In the genomic region with DNA sequence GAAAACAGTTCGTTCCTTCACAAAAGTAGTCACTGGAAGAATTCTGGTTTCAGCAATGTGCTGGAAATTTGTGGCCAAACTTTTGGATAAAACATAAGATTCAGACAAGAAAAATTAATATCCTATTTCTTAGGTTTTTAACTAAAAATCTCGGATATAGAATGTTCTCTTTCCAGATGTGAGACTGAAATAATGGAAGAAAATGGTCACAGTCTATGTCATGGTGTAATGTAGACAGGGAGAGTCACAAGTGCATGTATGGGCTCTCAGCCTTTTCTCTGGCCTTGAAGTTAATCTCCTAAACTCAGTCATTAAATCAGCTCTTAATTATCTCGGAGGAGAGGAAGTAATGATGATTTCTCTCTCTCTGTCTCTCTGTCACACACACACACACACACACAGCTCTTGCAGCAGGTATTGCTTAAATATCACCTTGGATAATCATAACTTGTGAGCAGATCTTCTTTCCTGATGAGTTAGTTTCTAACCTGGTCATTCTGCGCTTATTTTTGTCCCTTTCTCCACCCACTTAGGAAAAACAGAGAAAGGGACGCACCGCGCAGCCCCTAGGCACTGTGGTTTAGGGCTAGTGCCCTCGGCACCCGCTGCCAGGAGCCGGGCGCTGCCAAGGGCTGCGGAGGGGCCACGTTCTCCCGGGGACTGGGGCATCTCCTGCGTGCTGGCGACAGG, we compare ENCODE assay signal across 8 cellular contexts. TPM values are rescaled to one million over a fixed set of nuclear protein-coding genes. Genes with fewer than 3 reads are reported as not detected.
DNase-seq lines count a peak whose midpoint lies in the region; ATAC-seq, FAIRE-seq and TF ChIP-seq lines count a peak whose summit lies in the region.

No MANE protein-coding gene starts in this region.

- CTCF ChIA-PET in MCF 10A (lab: Yijun Ruan, JAX), result interaction anchor here (0.6 to 5.7 kb wide), 12 partner anchors 33 to 1354 kb away, joined by 3 to 127 read pairs (median 4); no protein-coding TSS in a partner anchor
- CTCF ChIA-PET in HepG2 (lab: Yijun Ruan, JAX; ENCODE audit: low intra/inter-chr PET ratio, low total read pairs), result no interaction called here

- H3K27ac Mint-ChIP-seq in MCF 10A (ENCODE audit: low read depth, unreplicated experiment), result peak overlapping the region; percentile 67

- H3K27me3 Mint-ChIP-seq in MCF 10A (ENCODE audit: insufficient read depth, unreplicated experiment), result no peaks in the 10 kb centered on the region

- TF ChIP-seq RAD21 in HepG2 (CRISPR knock-in tag; IDR thresholded peaks at IDR 0.05), result no peak

- FAIRE-seq in HepG2 (lab: Jason Lieb, UNC), result no peak

- peak overlapping the region; percentile 77 for H3K4me3 Mint-ChIP-seq in MCF 10A (ENCODE audit: unreplicated experiment)

- BruUV-seq in MCF 10A (replicated peaks; lab: Mats Ljungman, UMichigan) (TSS peak; percentile 49), HepG2 (replicated peaks; lab: Mats Ljungman, UMichigan) (TSS peak; percentile 65)

- no peaks in the 10 kb centered on the region for H3K36me3 Mint-ChIP-seq in MCF 10A (ENCODE audit: insufficient read depth, unreplicated experiment)

- peak overlapping the region; percentile 87 for H3K9ac ChIP-seq in HepG2 (ENCODE audit: insufficient read depth, low read depth, low read length)

- no peaks in the 10 kb centered on the region; the same call in 1 of the 2 replicates for H4K20me1 ChIP-seq in HepG2 (ENCODE audit: insufficient read depth, low read length)

- peak overlapping the region; percentile 87 to 91 (median 90) for H3K4me3 ChIP-seq in HepG2 (replicated peaks in 1 of 3; ENCODE audit: insufficient read depth in 1 of 3, low read depth in 2 of 3, low read length in 3 of 3)
- peak overlapping the region; percentile 16 to 72 (median 64) for H3K4me3 ChIP-seq in thyroid gland (replicated peaks in 1 of 3)

- peak overlapping the region; percentile 60 for H3K27ac ChIP-seq in HepG2 (ENCODE audit: extremely low read length, insufficient read depth, low read length)
- H3K27ac ChIP-seq in thyroid gland, result peak overlapping the region in 2 of 3 donors; percentile 5 to 54

- no peak overlapping the region for H2AFZ ChIP-seq in HepG2 (ENCODE audit: low read length)

- no peak for TF ChIP-seq EP300 in HepG2 (IDR thresholded peaks at IDR 0.05; ENCODE audit: low read depth in 2 of 2, low read length in 2 of 2)
- TF ChIP-seq EP300 in HepG2 (CRISPR knock-in tag; IDR thresholded peaks at IDR 0.05; ENCODE audit: borderline replicate concordance), result no peak

- peak overlapping the region; percentile 85 for H3K4me2 ChIP-seq in HepG2 (ENCODE audit: low read depth, low read length)

- in situ Hi-C loops in Caki2 (cut with HindIII; ENCODE audit: low pct_unique_long_range_greater_than_20kb, low sequenced_read_pairs), result no loop called here
- in situ Hi-C loops in HepG2 (cut with HindIII; ENCODE audit: extremely low pct_ligation_motif_present, low pct_unique_long_range_greater_than_20kb), result loop anchor here (5.0 kb wide), 1 partner anchor 41 kb away; no protein-coding TSS in a partner anchor

- peaks cover 48% of the 10 kb centered on the region for H3K79me2 ChIP-seq in HepG2 (ENCODE audit: insufficient read depth, low read length)

- H3K9me3 ChIP-seq in HepG2 (ENCODE audit: low read length) (no peaks in the 10 kb centered on the region), thyroid gland (no peaks in the 10 kb centered on the region)

- H3K4me1 Mint-ChIP-seq in MCF 10A (ENCODE audit: insufficient read depth, unreplicated experiment), result peaks cover 48% of the 10 kb centered on the region

- H3K27me3 ChIP-seq in HepG2 (ENCODE audit: control insufficient read depth in 1 of 2, insufficient read depth in 2 of 2, low read length in 2 of 2) (no peaks in the 10 kb centered on the region; a peak in 1 of 5 replicates), thyroid gland (no peaks in the 10 kb centered on the region)

- no peak for TF ChIP-seq CTCF in MCF 10A (IDR thresholded peaks at IDR 0.05; ENCODE audit: unreplicated experiment)
- TF ChIP-seq CTCF in HepG2 (CRISPR knock-in tag; IDR thresholded peaks at IDR 0.05), result no peak
- TF ChIP-seq CTCF in thyroid gland (IDR thresholded peaks at IDR 0.05), result no peak

- intact Hi-C loops in MCF 10A (cut with micrococcal nuclease) (loop anchor here (1.0 to 10.0 kb wide), 2 partner anchors 66 to 204 kb away; a partner anchor contains a TSS), HepG2 (cut with micrococcal nuclease; ENCODE audit: unreplicated experiment) (loop anchor here (1.0 to 2.0 kb wide), 5 partner anchors 13 to 108 kb away; no protein-coding TSS in a partner anchor), thyroid gland (cut with DNase I) (no loop called here)

- TF ChIP-seq POLR2A in HepG2 (IDR thresholded peaks at IDR 0.05; ENCODE audit: insufficient read depth in 1 of 2, low read depth in 2 of 2, low read length in 2 of 2) (no peak), thyroid gland (IDR thresholded peaks at IDR 0.05) (no peak)

- DNase-seq in Caki2 (ENCODE audit: low read depth) (peak; percentile 44), HT-29 (ENCODE audit: low spot score) (peak; percentile 54), MCF 10A (ENCODE audit: unreplicated experiment) (no peak), HepG2 (ENCODE audit: low spot score) (no peak), thyroid gland (no peak), occipital lobe (lab: John Stamatoyannopoulos, UW) (no peak)

- H3K9me3 Mint-ChIP-seq in MCF 10A (ENCODE audit: unreplicated experiment), result peaks cover 6% of the 10 kb centered on the region

- POLR2A ChIA-PET in MCF 10A (lab: Yijun Ruan, JAX), result interaction anchor here (0.6 to 5.5 kb wide), 30 partner anchors 9 to 1605 kb away, joined by 3 to 102 read pairs (median 5); a partner anchor contains a TSS
- POLR2A ChIA-PET in HepG2 (lab: Yijun Ruan, JAX), result interaction anchor here (0.9 to 5.1 kb wide), 11 partner anchors 9 to 189 kb away, joined by 3 to 35 read pairs (median 5); no protein-coding TSS in a partner anchor

- H3K4me1 ChIP-seq in HepG2 (ENCODE audit: insufficient read depth, low read length) (peaks cover 56% of the 10 kb centered on the region), thyroid gland (peaks cover 0 to 29% of the 10 kb centered on the region in 2 donors)

- ATAC-seq in HepG2, result peak; percentile 10
- no peak for ATAC-seq in GM21423 (IDR thresholded peaks at IDR 0.05; ENCODE audit: unreplicated experiment)
- no peak for ATAC-seq in HG02870 (IDR thresholded peaks at IDR 0.05; ENCODE audit: unreplicated experiment)

- WGBS in HepG2 (ENCODE audit: low lambda C conversion rate), result 4% methylated on average over 12 of the region's 16 CpGs
- WGBS in thyroid gland, 2 donors, result 15 to 16% methylated on average over 10 to 12 of the region's 16 CpGs

- H3K36me3 ChIP-seq in HepG2 (replicated peaks in 1 of 2; ENCODE audit: control insufficient read depth in 1 of 2, insufficient read depth in 2 of 2, low read length in 2 of 2), result peaks cover 0 to 13% of the 10 kb centered on the region in 2 experiments; a peak in 3 of 5 replicates
- H3K36me3 ChIP-seq in thyroid gland, result no peaks in the 10 kb centered on the region

RNA-seq across cellular contexts. Expression of a gene that starts 0.7 kb away (rescaled TPM):
- total RNA-seq in Caki2 (2014; rRNA removed; shearing (Covaris generic); ENCODE audit: low replicate concordance), result 1.8 and 1.9 TPM in 2 replicates
- 10.6 and 11.6 TPM in 2 replicates for total RNA-seq in HT-29 (2014; rRNA removed; shearing (Covaris generic))
- total RNA-seq in MCF 10A (2022) (14.1 and 16.8 TPM in 2 replicates), HepG2 (2016; rRNA removed; fragmentation: Illumina TruSeq; extraction: Trizol) (10.2 and 15.8 TPM in 2 replicates), thyroid gland (1 to 10 TPM; 2.0 to 6.0 (median 3.1) TPM), occipital lobe (5.5 TPM)
- total RNA-seq in HepG2 (2016; cell fraction: cytosol; rRNA removed; fragmentation: Illumina TruSeq; extraction: Trizol; ENCODE audit: low read depth), result 0.79 and 0.91 TPM in 2 replicates
- total RNA-seq in HepG2 (2016; cell fraction: insoluble cytoplasmic fraction; rRNA removed; fragmentation: Illumina TruSeq; extraction: Trizol), result 9.7 and 15.3 TPM in 2 replicates
- 2.3 and 3.0 TPM in 2 replicates for total RNA-seq in HepG2 (2016; cell fraction: membrane; rRNA removed; fragmentation: Illumina TruSeq; extraction: Trizol)
- 25.3 and 27.8 TPM in 2 replicates for total RNA-seq in HepG2 (2016; cell fraction: nucleus; rRNA removed; fragmentation: Illumina TruSeq; extraction: Trizol)
- polyA plus RNA-seq in HepG2 (2011; rRNA removed), result 49.3 and 58.3 TPM in 2 replicates
- polyA plus RNA-seq in HepG2 (2011; cell fraction: cytosol; rRNA removed), result 24.9 and 38.8 TPM in 2 replicates
- 27.4 and 30.0 TPM in 2 replicates for polyA plus RNA-seq in HepG2 (2011; cell fraction: nucleus; rRNA removed)
- 40.3 and 49.9 TPM in 2 replicates for polyA plus RNA-seq in HepG2 (2012)
- 0.17 and 0.20 TPM in 2 replicates for polyA plus RNA-seq in HepG2 (2016; cell fraction: cytosol; fragmentation: Illumina TruSeq; extraction: Trizol; ENCODE audit: low read depth)
- polyA plus RNA-seq in HepG2 (2016; cell fraction: insoluble cytoplasmic fraction; fragmentation: Illumina TruSeq; extraction: Trizol; ENCODE audit: low read depth), result 3.7 TPM in 2 replicates
- polyA plus RNA-seq in HepG2 (2016; cell fraction: membrane; fragmentation: Illumina TruSeq; extraction: Trizol; ENCODE audit: low read depth), result 0.45 and 0.72 TPM in 2 replicates
- polyA plus RNA-seq in HepG2 (2016; cell fraction: nucleus; fragmentation: Illumina TruSeq; extraction: Trizol; ENCODE audit: insufficient read depth, low read depth), result 15.1 and 16.2 TPM in 2 replicates
- polyA minus RNA-seq in HepG2 (2011; rRNA and poly(A)+ RNA removed; ENCODE audit: low replicate concordance), result 19.4 and 121 TPM in 2 replicates
- polyA minus RNA-seq in HepG2 (2011; cell fraction: cytosol; rRNA and poly(A)+ RNA removed), result 105 and 135 TPM in 2 replicates
- polyA minus RNA-seq in HepG2 (2011; cell fraction: nucleus; rRNA and poly(A)+ RNA removed), result 209 and 232 TPM in 2 replicates

Comparison
In these comparisons a context has a peak if more than half of its experiments do, and no peak if none do; other contexts are left out.
1. DNase-seq: peak in Caki2 (single experiment) and HT-29 (single experiment); none in MCF 10A (single experiment), HepG2 (single experiment), thyroid gland (0 of 2) and occipital lobe (single experiment).